ENCODE assay signal across 1 cellular context in genomic region chr10:47412869-47413268, GRCh38.
TF ChIP-seq lines count a peak whose summit lies in the region.

No MANE protein-coding gene starts in this region.

TF ChIP-seq in HepG2, 621 proteins besides CTCF, POLR2A, EP300 and RAD21:
- TF ChIP-seq ZZZ3 (CRISPR knock-in tag; IDR thresholded peaks at IDR 0.05; ENCODE audit: borderline replicate concordance) (no peak), MXI1 (IDR thresholded peaks at IDR 0.05; ENCODE audit: borderline replicate concordance, low read depth, low read length) (no peak), ZNF597 (CRISPR knock-in tag; IDR thresholded peaks at IDR 0.05) (no peak), HBP1 (CRISPR knock-in tag; IDR thresholded peaks at IDR 0.05; ENCODE audit: low read depth) (no peak), ELF3 (CRISPR knock-in tag; IDR thresholded peaks at IDR 0.05) (0 out of 2 replicates have a peak, but pooled peaks have one; percentile 36), ZNF143 (CRISPR knock-in tag; IDR thresholded peaks at IDR 0.05) (no peak), RARA (CRISPR knock-in tag; IDR thresholded peaks at IDR 0.05) (peak; percentile 77), KIAA2018 (CRISPR knock-in tag; IDR thresholded peaks at IDR 0.05; ENCODE audit: borderline replicate concordance) (no peak), SOX5 (CRISPR knock-in tag; IDR thresholded peaks at IDR 0.05; ENCODE audit: borderline replicate concordance) (peak; percentile 87; the same call in 1 of the 2 replicates), HMGA1 (CRISPR knock-in tag; conservative IDR thresholded peaks at IDR 0.05) (no peak), SOX13 (IDR thresholded peaks at IDR 0.05) (no peak), SOX13 (CRISPR knock-in tag; conservative IDR thresholded peaks at IDR 0.05 in 1 of 2, IDR thresholded peaks at IDR 0.05 in 1 of 2) (peak in 1 of 2 experiments; percentile 79; a peak in 1 of 4 replicates), HDAC6 (IDR thresholded peaks at IDR 0.05; ENCODE audit: low read depth, low read length) (no peak), HMGXB4 (CRISPR knock-in tag; IDR thresholded peaks at IDR 0.05; ENCODE audit: borderline replicate concordance in 1 of 2, low read depth in 1 of 2) (no peak), RXRB (CRISPR knock-in tag; IDR thresholded peaks at IDR 0.05; ENCODE audit: borderline replicate concordance) (peak; percentile 32; the same call in 1 of the 2 replicates), ARID5B (CRISPR knock-in tag; IDR thresholded peaks at IDR 0.05) (peak; percentile 35; the same call in 1 of the 2 replicates), LBX2 (CRISPR knock-in tag; IDR thresholded peaks at IDR 0.05; ENCODE audit: borderline replicate concordance) (no peak), ZNF713 (CRISPR knock-in tag; IDR thresholded peaks at IDR 0.05) (no peak)
TF ChIP-seq in HepG2: peak in this region for 6.
